8 cellular contexts compared by ENCODE assay signal in genomic region chr3:118204052-118204451, GRCh38.
"Had no signal": no experiment of that assay in that cellular context is flagged by ENCODE, and none has a peak within 500 bp of the region (broad histone marks: within the 10 kb centered on the region; RNA-seq: fewer than 3 reads in every experiment).

No MANE protein-coding gene starts in this region.

- FAIRE-seq: G401.6, GM12878, GM12891, GM12892, GM18507, GM19239 had no signal

- H3K4me3 ChIP-seq: GM12878 had no signal

- DNase-seq: GDM1, GF-D8 had no signal

- ATAC-seq: GM12878 had no signal
